ENCODE assay signal across 1 cellular context in the genomic region with DNA sequence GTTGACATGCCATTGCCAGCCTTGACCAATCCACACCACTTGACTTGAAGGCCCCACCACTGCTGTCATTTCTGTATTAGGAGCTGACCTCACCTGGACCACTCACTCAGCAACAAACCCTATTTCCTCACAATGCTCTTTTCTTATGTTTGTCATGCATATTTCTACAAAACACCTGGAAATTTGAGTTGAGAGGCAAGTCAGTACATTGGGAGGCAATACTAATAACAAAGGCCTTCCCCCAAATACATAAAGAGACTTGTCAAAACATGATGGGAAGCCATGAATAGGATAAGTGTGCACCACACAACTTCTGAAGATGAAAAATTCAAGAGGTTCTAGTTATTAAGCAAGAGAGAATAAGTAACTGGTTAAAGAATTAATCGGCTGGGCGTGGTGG.
TF ChIP-seq lines count a peak whose summit lies in the region.

No MANE protein-coding gene starts in this region.

TF ChIP-seq in GM23338, 12 proteins besides CTCF, POLR2A, EP300 and RAD21 (continued from another document):
- TF ChIP-seq, protein P1, sequence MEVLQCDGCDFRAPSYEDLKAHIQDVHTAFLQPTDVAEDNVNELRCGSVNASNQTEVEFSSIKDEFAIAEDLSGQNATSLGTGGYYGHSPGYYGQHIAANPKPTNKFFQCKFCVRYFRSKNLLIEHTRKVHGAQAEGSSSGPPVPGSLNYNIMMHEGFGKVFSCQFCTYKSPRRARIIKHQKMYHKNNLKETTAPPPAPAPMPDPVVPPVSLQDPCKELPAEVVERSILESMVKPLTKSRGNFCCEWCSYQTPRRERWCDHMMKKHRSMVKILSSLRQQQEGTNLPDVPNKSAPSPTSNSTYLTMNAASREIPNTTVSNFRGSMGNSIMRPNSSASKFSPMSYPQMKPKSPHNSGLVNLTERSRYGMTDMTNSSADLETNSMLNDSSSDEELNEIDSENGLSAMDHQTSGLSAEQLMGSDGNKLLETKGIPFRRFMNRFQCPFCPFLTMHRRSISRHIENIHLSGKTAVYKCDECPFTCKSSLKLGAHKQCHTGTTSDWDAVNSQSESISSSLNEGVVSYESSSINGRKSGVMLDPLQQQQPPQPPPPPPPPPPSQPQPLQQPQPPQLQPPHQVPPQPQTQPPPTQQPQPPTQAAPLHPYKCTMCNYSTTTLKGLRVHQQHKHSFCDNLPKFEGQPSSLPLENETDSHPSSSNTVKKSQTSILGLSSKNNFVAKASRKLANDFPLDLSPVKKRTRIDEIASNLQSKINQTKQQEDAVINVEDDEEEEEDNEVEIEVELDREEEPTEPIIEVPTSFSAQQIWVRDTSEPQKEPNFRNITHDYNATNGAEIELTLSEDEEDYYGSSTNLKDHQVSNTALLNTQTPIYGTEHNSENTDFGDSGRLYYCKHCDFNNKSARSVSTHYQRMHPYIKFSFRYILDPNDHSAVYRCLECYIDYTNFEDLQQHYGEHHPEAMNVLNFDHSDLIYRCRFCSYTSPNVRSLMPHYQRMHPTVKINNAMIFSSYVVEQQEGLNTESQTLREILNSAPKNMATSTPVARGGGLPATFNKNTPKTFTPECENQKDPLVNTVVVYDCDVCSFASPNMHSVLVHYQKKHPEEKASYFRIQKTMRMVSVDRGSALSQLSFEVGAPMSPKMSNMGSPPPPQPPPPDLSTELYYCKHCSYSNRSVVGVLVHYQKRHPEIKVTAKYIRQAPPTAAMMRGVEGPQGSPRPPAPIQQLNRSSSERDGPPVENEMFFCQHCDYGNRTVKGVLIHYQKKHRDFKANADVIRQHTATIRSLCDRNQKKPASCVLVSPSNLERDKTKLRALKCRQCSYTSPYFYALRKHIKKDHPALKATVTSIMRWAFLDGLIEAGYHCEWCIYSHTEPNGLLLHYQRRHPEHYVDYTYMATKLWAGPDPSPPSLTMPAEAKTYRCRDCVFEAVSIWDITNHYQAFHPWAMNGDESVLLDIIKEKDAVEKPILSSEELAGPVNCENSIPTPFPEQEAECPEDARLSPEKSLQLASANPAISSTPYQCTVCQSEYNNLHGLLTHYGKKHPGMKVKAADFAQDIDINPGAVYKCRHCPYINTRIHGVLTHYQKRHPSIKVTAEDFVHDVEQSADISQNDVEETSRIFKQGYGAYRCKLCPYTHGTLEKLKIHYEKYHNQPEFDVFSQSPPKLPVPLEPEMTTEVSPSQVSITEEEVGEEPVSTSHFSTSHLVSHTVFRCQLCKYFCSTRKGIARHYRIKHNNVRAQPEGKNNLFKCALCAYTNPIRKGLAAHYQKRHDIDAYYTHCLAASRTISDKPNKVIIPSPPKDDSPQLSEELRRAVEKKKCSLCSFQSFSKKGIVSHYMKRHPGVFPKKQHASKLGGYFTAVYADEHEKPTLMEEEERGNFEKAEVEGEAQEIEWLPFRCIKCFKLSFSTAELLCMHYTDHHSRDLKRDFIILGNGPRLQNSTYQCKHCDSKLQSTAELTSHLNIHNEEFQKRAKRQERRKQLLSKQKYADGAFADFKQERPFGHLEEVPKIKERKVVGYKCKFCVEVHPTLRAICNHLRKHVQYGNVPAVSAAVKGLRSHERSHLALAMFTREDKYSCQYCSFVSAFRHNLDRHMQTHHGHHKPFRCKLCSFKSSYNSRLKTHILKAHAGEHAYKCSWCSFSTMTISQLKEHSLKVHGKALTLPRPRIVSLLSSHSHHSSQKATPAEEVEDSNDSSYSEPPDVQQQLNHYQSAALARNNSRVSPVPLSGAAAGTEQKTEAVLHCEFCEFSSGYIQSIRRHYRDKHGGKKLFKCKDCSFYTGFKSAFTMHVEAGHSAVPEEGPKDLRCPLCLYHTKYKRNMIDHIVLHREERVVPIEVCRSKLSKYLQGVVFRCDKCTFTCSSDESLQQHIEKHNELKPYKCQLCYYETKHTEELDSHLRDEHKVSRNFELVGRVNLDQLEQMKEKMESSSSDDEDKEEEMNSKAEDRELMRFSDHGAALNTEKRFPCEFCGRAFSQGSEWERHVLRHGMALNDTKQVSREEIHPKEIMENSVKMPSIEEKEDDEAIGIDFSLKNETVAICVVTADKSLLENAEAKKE (CRISPR knock-in tag; IDR thresholded peaks at IDR 0.05) = no peak
- TF ChIP-seq ZNF114 (CRISPR knock-in tag; IDR thresholded peaks at IDR 0.05) (no peak), CREB1 (CRISPR knock-in tag; IDR thresholded peaks at IDR 0.05; ENCODE audit: low read depth) (no peak), EZH2phosphoT487 (IDR thresholded peaks at IDR 0.05; ENCODE audit: unreplicated experiment) (no peak), ZNF331 (CRISPR knock-in tag; IDR thresholded peaks at IDR 0.05; ENCODE audit: low read depth) (no peak), STAT1 (IDR thresholded peaks at IDR 0.05; ENCODE audit: unreplicated experiment) (no peak), NANOG (IDR thresholded peaks at IDR 0.05; ENCODE audit: borderline replicate concordance) (no peak)
